ENCODE assay signal across 8 cellular contexts in the genomic region with DNA sequence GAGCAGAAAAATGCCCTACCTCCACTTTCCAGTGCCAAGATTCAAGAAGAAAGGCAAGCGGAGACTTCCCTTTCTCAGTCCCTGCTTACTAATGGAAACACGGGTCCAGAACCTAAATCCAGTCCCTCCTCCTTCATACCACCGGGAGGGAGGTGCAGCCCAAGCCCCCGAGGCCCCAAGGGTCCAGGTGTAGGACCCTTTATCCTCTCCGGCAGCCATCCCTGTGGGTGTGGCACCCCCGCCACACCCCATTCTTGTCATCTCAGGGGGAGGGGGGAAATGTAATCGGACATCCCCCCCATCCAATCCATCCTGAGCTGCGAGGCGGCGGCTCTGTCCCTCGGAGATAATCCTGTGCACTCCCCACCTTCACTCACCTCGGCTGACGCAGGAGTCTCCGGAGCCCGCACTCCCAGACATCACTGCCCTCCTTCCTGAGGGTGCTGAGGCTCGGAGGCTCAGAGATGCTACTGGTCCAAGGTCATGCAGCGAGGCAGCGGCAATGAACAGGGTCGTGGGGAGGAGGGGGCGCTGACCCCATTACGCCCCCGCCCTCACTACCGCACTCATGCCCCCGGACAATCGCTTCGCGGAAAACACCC. TPM values are rescaled to one million over a fixed set of nuclear protein-coding genes. Genes with fewer than 3 reads are reported as not detected.
A peak's percentile ranks its signal among the peaks of the same experiment; 100 is the strongest.
DNase-seq lines count a peak whose midpoint lies in the region; ATAC-seq, FAIRE-seq and TF ChIP-seq lines count a peak whose summit lies in the region.

No MANE protein-coding gene starts in this region.

- H3K27me3 ChIP-seq in CD4-positive, alpha-beta memory T cell (ENCODE audit: insufficient read depth, low read length) = no peaks in the 10 kb centered on the region
- H3K27me3 ChIP-seq in bronchial epithelial cell (ENCODE audit: control insufficient read depth, insufficient read depth, low read length) (no peaks in the 10 kb centered on the region), mononuclear cell (ENCODE audit: insufficient read depth, low read length) (no peaks in the 10 kb centered on the region)

- H3K27me3 Mint-ChIP-seq in CD4-positive, alpha-beta memory T cell = no peaks in the 10 kb centered on the region
- H3K27me3 Mint-ChIP-seq in IgD-negative memory B cell = no peaks in the 10 kb centered on the region

- no peak for ATAC-seq in GM21423 (IDR thresholded peaks at IDR 0.05; ENCODE audit: unreplicated experiment)
- no peak for ATAC-seq in GM21367 (IDR thresholded peaks at IDR 0.05; ENCODE audit: unreplicated experiment)

- CTCF ChIA-PET in CD4-positive, alpha-beta memory T cell (lab: Charles Lee; ENCODE audit: partially characterized antibody) = interaction anchor here (0.6 to 4.9 kb wide), 11 partner anchors 9 to 317 kb away, joined by 3 to 64 read pairs (median 7); partner anchors contain the start of genes AP5S1 and CENPB

- no peak for FAIRE-seq in bronchial epithelial cell (lab: Jason Lieb, UNC)

- no peaks in the 10 kb centered on the region for H3K36me3 ChIP-seq in CD4-positive, alpha-beta memory T cell (ENCODE audit: insufficient read depth, low read length)
- no peaks in the 10 kb centered on the region for H3K36me3 ChIP-seq in bronchial epithelial cell (ENCODE audit: control insufficient read depth, insufficient read depth, low read length)

- no peaks in the 10 kb centered on the region for H3K9me3 ChIP-seq in CD4-positive, alpha-beta memory T cell (ENCODE audit: control insufficient read depth in 1 of 2, low read length in 2 of 2)
- H3K9me3 ChIP-seq in mononuclear cell (ENCODE audit: low read depth, low read length) = no peaks in the 10 kb centered on the region

- peak overlapping the region; percentile 69 to 90 for H3K4me3 ChIP-seq in CD4-positive, alpha-beta memory T cell (ENCODE audit: low read length in 2 of 2)
- H3K4me3 ChIP-seq in bronchial epithelial cell (ENCODE audit: low read depth, low read length) (peak overlapping the region; percentile 84), mononuclear cell (ENCODE audit: low read length) (peak overlapping the region; percentile 70)

- H3K4me1 Mint-ChIP-seq in CD4-positive, alpha-beta memory T cell = peaks cover 9 to 27% (median 17%) of the 10 kb centered on the region in 4 donors
- H3K4me1 Mint-ChIP-seq in IgD-negative memory B cell = peaks cover 10 to 21% (median 19%) of the 10 kb centered on the region in 3 donors

- peak overlapping the region; percentile 83 to 91 (median 86) for H3K4me3 Mint-ChIP-seq in CD4-positive, alpha-beta memory T cell
- H3K4me3 Mint-ChIP-seq in IgD-negative memory B cell = peak overlapping the region; percentile 92 to 98 (median 95)

- peak in 2 of 5 donors; percentile 22 to 54 for DNase-seq in CD4-positive, alpha-beta memory T cell
- DNase-seq in bronchial epithelial cell (ENCODE audit: low read depth) (no peak), NCI-H446 (lab: John Stamatoyannopoulos, UW) (no peak), GDM1 (lab: John Stamatoyannopoulos, UW) (no peak)

- POLR2A ChIA-PET in CD4-positive, alpha-beta memory T cell (lab: Charles Lee; ENCODE audit: partially characterized antibody) = interaction anchor here (0.7 to 5.0 kb wide), 18 partner anchors 10 to 318 kb away, joined by 3 to 73 read pairs (median 6); partner anchors contain the start of genes AP5S1, CDC25B, CENPB and SPEF1

- H3K4me1 ChIP-seq in CD4-positive, alpha-beta memory T cell (ENCODE audit: insufficient read depth, low read length) = peaks cover 25% of the 10 kb centered on the region
- H3K4me1 ChIP-seq in mononuclear cell (ENCODE audit: insufficient read depth, low read length) = peaks cover 50% of the 10 kb centered on the region

- peaks cover 0 to 2% of the 10 kb centered on the region in 2 donors for H3K36me3 Mint-ChIP-seq in CD4-positive, alpha-beta memory T cell
- peaks cover 1% of the 10 kb centered on the region for H3K36me3 Mint-ChIP-seq in IgD-negative memory B cell

- peak overlapping the region in 6 of 7 donors; percentile 25 to 98 (median 76) for H3K27ac Mint-ChIP-seq in CD4-positive, alpha-beta memory T cell
- peak overlapping the region in 1 of 3 donors; percentile 76 for H3K27ac Mint-ChIP-seq in IgD-negative memory B cell

- H3K9me3 Mint-ChIP-seq in CD4-positive, alpha-beta memory T cell = peaks cover 0 to 2% (median 0%) of the 10 kb centered on the region in 8 donors
- H3K9me3 Mint-ChIP-seq in IgD-negative memory B cell = no peaks in the 10 kb centered on the region

- peak overlapping the region; percentile 98 for H3K27ac ChIP-seq in CD4-positive, alpha-beta memory T cell (ENCODE audit: low read depth, low read length)

- no peak for TF ChIP-seq CTCF in bronchial epithelial cell (IDR thresholded peaks at IDR 0.05; ENCODE audit: insufficient read depth, low read length, severe bottlenecking)

- intact Hi-C loops in CD4-positive, alpha-beta memory T cell (cut with micrococcal nuclease) = loop anchor here (1.0 to 5.0 kb wide), 3 partner anchors 44 to 250 kb away; partner anchors contain the start of genes PANK2 and RNF24

RNA-seq across cellular contexts. Expression of gene ADISSP, which starts 0.6 kb away (rescaled TPM):
- total RNA-seq in CD4-positive, alpha-beta memory T cell = 10 to 100 TPM; 15.7 to 17.3 TPM
- polyA plus RNA-seq in CD4-positive, alpha-beta memory T cell = 10 to 100 TPM; 16.3 to 31.5 TPM
- polyA plus RNA-seq in IgD-negative memory B cell = 30.0 TPM
- 15.0 and 15.4 TPM in 2 replicates for total RNA-seq in bronchial epithelial cell
- total RNA-seq in mononuclear cell = 15.5 TPM

RNA-seq across cellular contexts. Expression of gene SPEF1, which starts 14.3 kb away (rescaled TPM):
- total RNA-seq in CD4-positive, alpha-beta memory T cell = not detected
- polyA plus RNA-seq in CD4-positive, alpha-beta memory T cell = under 1 TPM in 1 of 2 donors, not detected in 1; 0.15 TPM
- polyA plus RNA-seq in IgD-negative memory B cell = not detected
- total RNA-seq in bronchial epithelial cell = under 0.01 TPM in 1 of 2 replicates, not detected in the other
- total RNA-seq in mononuclear cell = not detected

RNA-seq across cellular contexts. Expression of gene CENPB, which starts 19.6 kb away (rescaled TPM):
- 10 to 100 TPM; 52.2 to 56.7 TPM for total RNA-seq in CD4-positive, alpha-beta memory T cell
- 1 to 10 TPM in 1 of 2 donors, under 1 TPM in 1; 0.56 to 1.9 TPM for polyA plus RNA-seq in CD4-positive, alpha-beta memory T cell
- 1.1 TPM for polyA plus RNA-seq in IgD-negative memory B cell
- total RNA-seq in bronchial epithelial cell (67.8 and 87.4 TPM in 2 replicates), mononuclear cell (45.5 TPM)

RNA-seq across cellular contexts. Expression of gene CDC25B, which starts 29.2 kb away (rescaled TPM):
- total RNA-seq in CD4-positive, alpha-beta memory T cell = 100 to 1,000 TPM; 410 to 420 TPM
- polyA plus RNA-seq in CD4-positive, alpha-beta memory T cell = 10 to 100 TPM; 25.9 to 55.9 TPM
- polyA plus RNA-seq in IgD-negative memory B cell = 20.0 TPM
- total RNA-seq in bronchial epithelial cell = 7.6 and 17.9 TPM in 2 replicates
- 25.2 TPM for total RNA-seq in mononuclear cell

RNA-seq across cellular contexts. Expression of gene HSPA12B, which starts 34.4 kb away (rescaled TPM):
- total RNA-seq in CD4-positive, alpha-beta memory T cell = not detected
- polyA plus RNA-seq in CD4-positive, alpha-beta memory T cell = under 1 TPM in 1 of 2 donors, not detected in 1; 0.22 TPM
- not detected for polyA plus RNA-seq in IgD-negative memory B cell
- total RNA-seq in bronchial epithelial cell (not detected in 2 replicates), mononuclear cell (not detected)
